Comparison of ENCODE assay signal across 30 cellular contexts in genomic region chr15:22263738-22264137, GRCh38.
A peak's percentile ranks its signal among the peaks of the same experiment; 100 is the strongest.
DNase-seq lines count a peak whose midpoint lies in the region; ATAC-seq and TF ChIP-seq lines count a peak whose summit lies in the region.
"Had no signal": no experiment of that assay in that cellular context is flagged by ENCODE, and none has a peak within 500 bp of the region (broad histone marks: within the 10 kb centered on the region; RNA-seq: fewer than 3 reads in every experiment).

No MANE protein-coding gene starts in this region.

- no peaks in the 10 kb centered on the region for H3K4me1 ChIP-seq in lower lobe of right lung
- H3K4me1 ChIP-seq: ascending aorta, transverse colon had no signal

- H3K9me3 Mint-ChIP-seq in activated CD8-positive, alpha-beta memory T cell treated with anti-CD3 and anti-CD28 coated beads, Interleukin-2, amount 10 ng/mL, durations not matched to agents 7 days and 5 days (ENCODE audit: low read depth): no peaks in the 10 kb centered on the region
- H3K9me3 Mint-ChIP-seq: stimulated activated memory B cell treated with anti-CD40 and anti-IgM and Interleukin-4, amounts not matched to agents 10 μg/mL and 1 μg/mL and 100 μg/mL, for 72 hours; T-helper 1 cell treated with Interleukin-12 subunit alpha and Interleukin-12 subunit beta and Interleukin-4 antibody, amounts not matched to agents 30 μg/mL and 1 μg/mL, for 36 hours had no signal

- H3K4me3 Mint-ChIP-seq in activated CD8-positive, alpha-beta memory T cell treated with anti-CD3 and anti-CD28 coated beads, Interleukin-2, amount 10 ng/mL, durations not matched to agents 7 days and 5 days: no peak overlapping the region
- H3K4me3 Mint-ChIP-seq: CD14-positive monocyte; stimulated activated memory B cell treated with anti-CD40 and anti-IgM and Interleukin-4, amounts not matched to agents 10 μg/mL and 1 μg/mL and 100 μg/mL, for 72 hours; T-helper 1 cell treated with Interleukin-12 subunit alpha and Interleukin-12 subunit beta and Interleukin-4 antibody, amounts not matched to agents 30 μg/mL and 1 μg/mL, for 36 hours had no signal

- no peaks in the 10 kb centered on the region for H3K9me3 ChIP-seq in lower lobe of right lung
- H3K9me3 ChIP-seq: ascending aorta, left lung, MG63, transverse colon had no signal

- TF ChIP-seq CTCF in lower lobe of right lung (IDR thresholded peaks at IDR 0.05): no peak

- no peak overlapping the region for H3K27ac Mint-ChIP-seq in activated CD8-positive, alpha-beta memory T cell treated with anti-CD3 and anti-CD28 coated beads, Interleukin-2, amount 10 ng/mL, durations not matched to agents 7 days and 5 days
- H3K27ac Mint-ChIP-seq: CD14-positive monocyte; stimulated activated memory B cell treated with anti-CD40 and anti-IgM and Interleukin-4, amounts not matched to agents 10 μg/mL and 1 μg/mL and 100 μg/mL, for 72 hours; T-helper 1 cell treated with Interleukin-12 subunit alpha and Interleukin-12 subunit beta and Interleukin-4 antibody, amounts not matched to agents 30 μg/mL and 1 μg/mL, for 36 hours had no signal

- intact Hi-C loops in Right ventricle myocardium superior (cut with DNase I) (no loop called here), cardiac septum (cut with DNase I) (no loop called here), lower lobe of right lung (cut with DNase I) (no loop called here)

- no peaks in the 10 kb centered on the region for H3K36me3 ChIP-seq in lower lobe of right lung
- H3K36me3 ChIP-seq: ascending aorta, left lung, MG63, transverse colon had no signal

- H3K27me3 Mint-ChIP-seq in activated CD8-positive, alpha-beta memory T cell treated with anti-CD3 and anti-CD28 coated beads, Interleukin-2, amount 10 ng/mL, durations not matched to agents 7 days and 5 days: no peaks in the 10 kb centered on the region
- H3K27me3 Mint-ChIP-seq: stimulated activated memory B cell treated with anti-CD40 and anti-IgM and Interleukin-4, amounts not matched to agents 10 μg/mL and 1 μg/mL and 100 μg/mL, for 72 hours had no signal

- H3K4me1 Mint-ChIP-seq in activated CD8-positive, alpha-beta memory T cell treated with anti-CD3 and anti-CD28 coated beads, Interleukin-2, amount 10 ng/mL, durations not matched to agents 7 days and 5 days: peaks cover 16% of the 10 kb centered on the region
- H3K4me1 Mint-ChIP-seq: stimulated activated memory B cell treated with anti-CD40 and anti-IgM and Interleukin-4, amounts not matched to agents 10 μg/mL and 1 μg/mL and 100 μg/mL, for 72 hours had no signal

- no peak for DNase-seq in activated CD4-positive, CD25-positive, alpha-beta regulatory T cell (lab: John Stamatoyannopoulos, UW)
- DNase-seq in Right ventricle myocardium superior (no peak), cardiac septum (ENCODE audit: low spot score) (no peak), lower lobe of right lung (no peak), NCI-H2081 (lab: John Stamatoyannopoulos, UW) (no peak), activated gamma-delta T cell (lab: John Stamatoyannopoulos, UW) (no peak)
- peak; percentile 41 for DNase-seq in activated CD8-positive, alpha-beta memory T cell treated with anti-CD3 and anti-CD28 coated beads, Interleukin-2, amount 10 ng/mL, durations not matched to agents 7 days and 5 days
- DNase-seq: caudate nucleus; DND-41; effector CD8-positive, alpha-beta T cell; GF-D8; left lung; MG63; NCI-H1105; NCI-H187 treated with DMSO at 0.1 percent for 48 hours; NCI-H526; NK-92 treated with Interleukin-12 subunit alpha and Interleukin-12 subunit beta, amount 100 ng/mL, for 24 hours; PC-9; transverse colon had no signal

- CTCF ChIA-PET in activated CD8-positive, alpha-beta memory T cell treated with anti-CD3 and anti-CD28 coated beads, Interleukin-2, amount 10 ng/mL, durations not matched to agents 7 days and 5 days (lab: Charles Lee): interaction anchor here (0.8 to 1.4 kb wide), 2 partner anchors 42 to 1863 kb away, joined by 3 read pairs; no protein-coding TSS in a partner anchor

- H3K27ac ChIP-seq in lower lobe of right lung: no peak overlapping the region
- H3K27ac ChIP-seq: 22Rv1, ascending aorta, coronary artery, epithelial cell of prostate, KMS-11, left lung, PC-9 had no signal

- no peak overlapping the region for H3K4me3 ChIP-seq in lower lobe of right lung
- H3K4me3 ChIP-seq: ascending aorta, coronary artery, left lung, MG63, PC-9, smooth muscle cell, transverse colon had no signal

- H3K36me3 Mint-ChIP-seq in activated CD8-positive, alpha-beta memory T cell treated with anti-CD3 and anti-CD28 coated beads, Interleukin-2, amount 10 ng/mL, durations not matched to agents 7 days and 5 days: no peaks in the 10 kb centered on the region
- H3K36me3 Mint-ChIP-seq: CD14-positive monocyte; stimulated activated memory B cell treated with anti-CD40 and anti-IgM and Interleukin-4, amounts not matched to agents 10 μg/mL and 1 μg/mL and 100 μg/mL, for 72 hours had no signal

- no peaks in the 10 kb centered on the region for H3K27me3 ChIP-seq in lower lobe of right lung (ENCODE audit: low read depth)
- H3K27me3 ChIP-seq: ascending aorta, MG63, transverse colon had no signal

- peak; percentile 55 to 61 for ATAC-seq in activated CD4-positive, CD25-positive, alpha-beta regulatory T cell treated with anti-CD3 and anti-CD28 coated beads, Interleukin-2, amount 50 U/mL, for 24 hours
- ATAC-seq in Right ventricle myocardium superior (ENCODE audit: poor library complexity) (peak; percentile 77), lower lobe of right lung (peak; percentile 5 to 19)
- peak; percentile 17 for ATAC-seq in activated CD8-positive, alpha-beta memory T cell treated with anti-CD3 and anti-CD28 coated beads, Interleukin-2, amount 10 ng/mL, durations not matched to agents 7 days and 5 days
- ATAC-seq: left lung; SK-N-SH treated with all-trans-retinoic acid at 6 μM for 48 hours; stimulated activated memory B cell treated with anti-CD40 and anti-IgM and Interleukin-4, amounts not matched to agents 10 μg/mL and 1 μg/mL and 100 μg/mL, for 72 hours had no signal

Comparison
In these comparisons a context has a peak if more than half of its experiments do, and no peak if none do; other contexts are left out.
1. ATAC-seq: peak in every context shown above with its lines; median percentile 77 in Right ventricle myocardium superior; 58 in activated CD4-positive, CD25-positive, alpha-beta regulatory T cell treated with anti-CD3 and anti-CD28 coated beads, Interleukin-2, amount 50 U/mL, for 24 hours; 17 in activated CD8-positive, alpha-beta memory T cell treated with anti-CD3 and anti-CD28 coated beads, Interleukin-2, amount 10 ng/mL, durations not matched to agents 7 days and 5 days; 12 in lower lobe of right lung.